ENCODE assay signal across 1 cellular context in genomic region chr7:131302876-131303707, GRCh38.
TF ChIP-seq lines count a peak whose summit lies in the region.

No MANE protein-coding gene starts in this region.

TF ChIP-seq in H1, 55 proteins besides CTCF, POLR2A, EP300 and RAD21:
- 0 out of 2 replicates have a peak, but pooled peaks have one; percentile 10 for TF ChIP-seq TEAD4 (IDR thresholded peaks at IDR 0.05; ENCODE audit: low read depth, low read length)
- TF ChIP-seq RBBP5 (IDR thresholded peaks at IDR 0.05; ENCODE audit: borderline replicate concordance, low read depth, low read length) = no peak
- TF ChIP-seq CHD2 (IDR thresholded peaks at IDR 0.05; ENCODE audit: low read length) = no peak
- TF ChIP-seq USF2 (IDR thresholded peaks at IDR 0.05; ENCODE audit: low read length) = no peak
- TF ChIP-seq JUND (IDR thresholded peaks at IDR 0.05; ENCODE audit: low read length) = no peak
- no peak for TF ChIP-seq BRCA1 (IDR thresholded peaks at IDR 0.05; ENCODE audit: low read depth, low read length)
- no peak for TF ChIP-seq TBP (IDR thresholded peaks at IDR 0.05; ENCODE audit: low read depth, low read length)
